12 cellular contexts compared by ENCODE assay signal in genomic region chr13:111431241-111431640, GRCh38.
"Had no signal": no experiment of that assay in that cellular context is flagged by ENCODE, and none has a peak within 500 bp of the region (broad histone marks: within the 10 kb centered on the region; RNA-seq: fewer than 3 reads in every experiment).

No MANE protein-coding gene starts in this region.

- DNase-seq: activated CD4-positive, alpha-beta T cell treated with anti-CD3 and anti-CD28 coated beads for 4 hours; activated CD8-positive, alpha-beta T cell treated with anti-CD3 and anti-CD28 coated beads for 36 hours; activated naive CD4-positive, alpha-beta T cell; dorsolateral prefrontal cortex; hypothalamus; kidney glomerular epithelial cell; mesendoderm; nephron progenitor cell; sigmoid colon; stimulated activated CD4-positive, alpha-beta T cell treated with anti-CD3 and anti-CD28 coated beads, Interleukin-2, amount 100 ng/mL, for 24 hours; stimulated activated naive B cell treated with anti-CD40 and anti-IgM and Interleukin-4, amounts not matched to agents 10 μg/mL and 1 μg/mL and 100 μg/mL, for 72 hours; transverse colon had no signal

- ATAC-seq: activated CD8-positive, alpha-beta T cell treated with anti-CD3 and anti-CD28 coated beads for 36 hours; stimulated activated naive B cell treated with anti-CD40 and anti-IgM and Interleukin-4, amounts not matched to agents 10 μg/mL and 1 μg/mL and 100 μg/mL, for 72 hours had no signal
